12 cellular contexts compared by ENCODE assay signal in the genomic region with DNA sequence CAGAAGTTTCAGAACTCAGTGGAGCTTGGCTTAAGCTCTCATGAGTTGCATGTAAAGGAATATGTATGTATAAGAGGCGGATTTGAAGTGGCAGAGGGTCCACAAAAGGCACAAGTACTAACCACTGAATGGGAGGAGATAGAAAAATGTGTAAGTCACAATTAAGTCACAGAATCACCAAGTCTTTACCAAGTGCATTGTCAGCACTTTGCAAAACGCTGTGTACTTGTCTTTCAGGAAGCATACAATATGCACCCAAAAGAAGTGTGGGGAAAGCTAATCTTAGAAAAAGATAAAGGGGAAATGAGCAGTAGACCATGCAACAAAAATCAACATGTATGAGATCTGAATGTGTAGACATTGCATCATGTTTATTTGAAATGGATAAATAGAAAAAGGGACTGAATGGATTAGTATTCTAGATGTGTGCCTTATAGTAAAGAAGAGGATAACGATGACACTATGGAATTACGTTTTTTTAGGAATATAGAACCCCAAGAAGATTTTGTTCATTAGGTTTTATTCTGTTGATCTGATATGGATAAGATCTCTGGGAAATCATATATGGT. TPM values are rescaled to one million over a fixed set of nuclear protein-coding genes. Genes with fewer than 3 reads are reported as not detected.
DNase-seq lines count a peak whose midpoint lies in the region; ATAC-seq and TF ChIP-seq lines count a peak whose summit lies in the region.
"Had no signal": no experiment of that assay in that cellular context is flagged by ENCODE, and none has a peak within 500 bp of the region (broad histone marks: within the 10 kb centered on the region; RNA-seq: fewer than 3 reads in every experiment).

No MANE protein-coding gene starts in this region.

- H3K4me3 Mint-ChIP-seq in IgD-negative memory B cell = no peak overlapping the region
- no peak overlapping the region for H3K4me3 Mint-ChIP-seq in T-cell
- H3K4me3 Mint-ChIP-seq: natural killer cell treated with Interleukin-12 subunit alpha and Interleukin-12 subunit beta and Interleukin-15 and Interleukin-18, amount 100 ng/mL, for 72 hours had no signal

- no peak for DNase-seq in AG04450 (ENCODE audit: low read depth, low spot score)
- peak; percentile 7 for DNase-seq in amniotic epithelial cell (ENCODE audit: low read depth)
- no peak for DNase-seq in DMS79 (lab: John Stamatoyannopoulos, UW)
- no peak for DNase-seq in T-cell
- DNase-seq in T1000 (lab: John Stamatoyannopoulos, UW) = no peak
- DNase-seq: activated CD8-positive, alpha-beta memory T cell treated with anti-CD3 and anti-CD28 coated beads, Interleukin-2, amount 50 U/mL, for 48 hours; NCI-H2107 had no signal

- H3K27ac ChIP-seq in AG04450 (ENCODE audit: low read depth, low read length) (peak overlapping the region; percentile 66), mesodermal cell (ENCODE audit: low read depth, low read length, severe bottlenecking) (peak overlapping the region; percentile 1)

- H3K36me3 ChIP-seq in mesodermal cell (ENCODE audit: control insufficient read depth, insufficient read depth, low read length) = peaks cover 38% of the 10 kb centered on the region

- no peak overlapping the region for H3K4me3 ChIP-seq in AG04450 (ENCODE audit: low read depth, low read length)
- H3K4me3 ChIP-seq in mesodermal cell (ENCODE audit: extremely low read depth, insufficient read depth, low read length, poor library complexity, severe bottlenecking) = no peak overlapping the region

- TF ChIP-seq CTCF in AG04450 (IDR thresholded peaks at IDR 0.05; ENCODE audit: low read depth, low read length) = no peak

- H3K36me3 Mint-ChIP-seq in IgD-negative memory B cell (peaks cover 6% of the 10 kb centered on the region), T-cell (peaks cover 27% of the 10 kb centered on the region)

- H3K4me1 Mint-ChIP-seq in IgD-negative memory B cell = peaks cover 4 to 13% (median 5%) of the 10 kb centered on the region in 3 donors
- H3K4me1 Mint-ChIP-seq in T-cell = peaks cover 3 to 10% (median 6%) of the 10 kb centered on the region in 3 donors

- H3K9me3 ChIP-seq in AG04450 (ENCODE audit: control insufficient read depth, insufficient read depth, low read length) (no peaks in the 10 kb centered on the region), mesodermal cell (ENCODE audit: control insufficient read depth, low read length) (no peaks in the 10 kb centered on the region)

- CTCF ChIA-PET in AG04450 (lab: Charles Lee) (interaction anchor here (1.0 to 4.9 kb wide), 6 partner anchors 9 to 59 kb away, joined by 3 to 64 read pairs (median 23); partner anchors contain the start of genes LPXN and ZFP91), T-cell (lab: Charles Lee) (interaction anchor here (0.6 to 5.5 kb wide), 4 partner anchors 13 to 1116 kb away, joined by 3 to 42 read pairs (median 4); no protein-coding TSS in a partner anchor)

- POLR2A ChIA-PET in AG04450 (lab: Yijun Ruan, JAX) = interaction anchor here (0.7 to 2.3 kb wide), 2 partner anchors 50 to 203 kb away, joined by 3 to 10 read pairs; no protein-coding TSS in a partner anchor
- POLR2A ChIA-PET in T-cell (lab: Charles Lee) = no interaction called here

- H3K4me1 ChIP-seq in mesodermal cell (ENCODE audit: control insufficient read depth, insufficient read depth, low read length, poor library complexity, severe bottlenecking) = peaks cover 26% of the 10 kb centered on the region

- H3K27ac Mint-ChIP-seq in IgD-negative memory B cell (peak overlapping the region in 2 of 3 donors; percentile 57 to 61), T-cell (peak overlapping the region in 1 of 2 donors; percentile 18)

- H3K27me3 ChIP-seq in AG04450 (ENCODE audit: control insufficient read depth, insufficient read depth, low read length) = no peaks in the 10 kb centered on the region

- no peaks in the 10 kb centered on the region for H3K27me3 Mint-ChIP-seq in IgD-negative memory B cell
- H3K27me3 Mint-ChIP-seq in T-cell = no peaks in the 10 kb centered on the region
- H3K27me3 Mint-ChIP-seq: brain; natural killer cell treated with Interleukin-12 subunit alpha and Interleukin-12 subunit beta and Interleukin-15 and Interleukin-18, amount 100 ng/mL, for 72 hours had no signal

- 90 to 96% methylated on average over 2 to 4 of the region's 4 CpGs for WGBS in mesodermal cell (ENCODE audit: insufficient coverage in 2 of 2), 2 experiments

- no peaks in the 10 kb centered on the region for H3K9me3 Mint-ChIP-seq in IgD-negative memory B cell
- H3K9me3 Mint-ChIP-seq in T-cell = no peaks in the 10 kb centered on the region
- H3K9me3 Mint-ChIP-seq: brain; natural killer cell treated with Interleukin-12 subunit alpha and Interleukin-12 subunit beta and Interleukin-15 and Interleukin-18, amount 100 ng/mL, for 72 hours had no signal

- ATAC-seq in GM18870 (IDR thresholded peaks at IDR 0.05; ENCODE audit: unreplicated experiment) (no peak), T-cell (replicated peaks in 1 of 4) (no peak)
- ATAC-seq: natural killer cell treated with Interleukin-12 subunit alpha and Interleukin-12 subunit beta and Interleukin-15 and Interleukin-18, amount 100 ng/mL, for 72 hours had no signal

RNA-seq across cellular contexts. Expression of gene CNTF, which starts 4.5 kb away (rescaled TPM):
- polyA plus RNA-seq in AG04450 (2011; rRNA removed) (0.55 and 1.1 TPM in 2 replicates), IgD-negative memory B cell (0.11 TPM)
- 2.6 and 5.2 TPM in 2 replicates for polyA minus RNA-seq in AG04450 (2011; rRNA and poly(A)+ RNA removed)
- polyA plus RNA-seq in mesodermal cell (2013, experiment 1 of 2) = 0.63 TPM
- 0.66 TPM for polyA plus RNA-seq in mesodermal cell (2013, experiment 2 of 2)
- total RNA-seq in T-cell = 1 to 10 TPM; 2.4 to 4.3 (median 2.9) TPM

RNA-seq across cellular contexts. Expression of gene ZFP91, which starts 48.1 kb away (rescaled TPM):
- polyA plus RNA-seq in AG04450 (2011; rRNA removed) (38.8 and 47.9 TPM in 2 replicates), IgD-negative memory B cell (6.3 TPM)
- polyA minus RNA-seq in AG04450 (2011; rRNA and poly(A)+ RNA removed) = 29.7 and 40.1 TPM in 2 replicates
- 29.4 TPM for polyA plus RNA-seq in mesodermal cell (2013, experiment 1 of 2)
- 31.1 TPM for polyA plus RNA-seq in mesodermal cell (2013, experiment 2 of 2)
- total RNA-seq in T-cell = 10 to 100 TPM; 32.2 to 41.7 (median 34.0) TPM

RNA-seq across cellular contexts. Expression of gene LPXN, which starts 51.3 kb away (rescaled TPM):
- polyA plus RNA-seq in AG04450 (2011; rRNA removed) (11.5 and 12.3 TPM in 2 replicates), IgD-negative memory B cell (141 TPM)
- 9.5 and 12.3 TPM in 2 replicates for polyA minus RNA-seq in AG04450 (2011; rRNA and poly(A)+ RNA removed)
- 2.5 TPM for polyA plus RNA-seq in mesodermal cell (2013, experiment 1 of 2)
- polyA plus RNA-seq in mesodermal cell (2013, experiment 2 of 2) = 2.2 TPM
- total RNA-seq in T-cell = 100 to 1,000 TPM in 3 of 5 donors, 10 to 100 TPM in 2; 86.8 to 158 (median 142) TPM

Comparison
In these comparisons a context has a peak if more than half of its experiments do, and no peak if none do; other contexts are left out.
1. RNA of gene LPXN, which starts 51.3 kb away (polyA plus RNA-seq): 141 TPM in IgD-negative memory B cell (single experiment); 11.5 to 12.3 TPM in AG04450; every median in the first group is over 10 times any median in the second.